8 cellular contexts compared by ENCODE assay signal in the genomic region with DNA sequence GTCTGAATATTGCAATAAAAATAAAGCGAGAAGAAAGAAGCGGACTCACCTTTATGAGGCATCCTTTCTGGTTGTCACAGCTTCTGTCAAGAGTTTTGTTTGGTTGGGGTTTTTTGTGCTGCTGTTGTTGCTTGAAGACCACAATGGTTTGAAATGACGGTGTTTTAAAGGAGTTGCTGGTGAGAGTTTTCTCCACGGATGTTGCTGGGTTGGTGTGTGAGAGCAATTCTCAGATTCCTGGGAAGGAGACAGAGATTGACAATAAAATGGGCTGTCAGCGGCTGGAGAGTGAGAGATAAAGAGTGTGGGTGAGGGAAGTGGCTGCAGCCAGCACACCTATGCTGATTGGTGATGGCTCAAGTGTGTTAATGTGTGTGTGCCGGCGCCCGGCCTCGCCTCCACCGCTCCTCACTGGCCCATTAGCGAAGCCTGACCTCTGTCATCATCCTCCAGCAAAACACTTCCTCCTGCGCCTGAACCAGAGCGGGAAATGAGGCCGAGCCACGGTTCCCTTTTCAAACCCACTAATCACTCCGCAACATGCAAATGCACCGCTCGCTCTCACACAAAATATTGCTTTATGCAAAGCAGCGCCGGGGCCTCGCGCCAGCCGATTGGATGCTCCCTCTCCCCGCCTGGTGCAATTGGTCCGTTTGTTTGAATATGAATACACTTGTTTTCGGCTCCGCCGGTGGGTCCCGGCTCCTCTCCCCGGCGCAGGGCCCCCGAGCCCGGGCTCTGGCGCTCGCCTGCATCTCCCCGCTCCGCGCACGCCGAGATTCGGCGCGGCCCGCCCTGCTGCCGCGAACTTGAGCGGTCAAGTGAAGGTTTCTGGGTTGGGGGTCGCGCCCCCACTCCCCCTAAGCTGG. TPM values are rescaled to one million over a fixed set of nuclear protein-coding genes. Genes with fewer than 3 reads are reported as not detected.
DNase-seq lines count a peak whose midpoint lies in the region; ATAC-seq and TF ChIP-seq lines count a peak whose summit lies in the region.

A gene (minus strand): TSS at position 544 of the 869 bp plus-strand sequence. CDS start 4,911 bp downstream, outside the sequence.

- H3K27me3 ChIP-seq in uterus: peaks cover 46 to 81% of the 10 kb centered on the region in 2 donors

- ATAC-seq in GM18858 (IDR thresholded peaks at IDR 0.05; ENCODE audit: unreplicated experiment): peak; percentile 67
- ATAC-seq in HG03060 (IDR thresholded peaks at IDR 0.05; ENCODE audit: low read depth, unreplicated experiment): peak; percentile 59
- ATAC-seq in activated CD8-positive, alpha-beta T cell treated with anti-CD3 and anti-CD28 coated beads, Interleukin-2, amount 10 ng/mL, durations not matched to agents 7 days and 5 days: peak; percentile 42

- no peaks in the 10 kb centered on the region for H3K9me3 ChIP-seq in uterus

- H3K27me3 Mint-ChIP-seq in activated CD8-positive, alpha-beta T cell treated with anti-CD3 and anti-CD28 coated beads, Interleukin-2, amount 10 ng/mL, durations not matched to agents 7 days and 5 days (ENCODE audit: low read depth): peaks cover 79% of the 10 kb centered on the region
- H3K27me3 Mint-ChIP-seq in nephron (ENCODE audit: low read depth): peaks cover 99% of the 10 kb centered on the region

- CTCF ChIA-PET in activated CD8-positive, alpha-beta T cell treated with anti-CD3 and anti-CD28 coated beads, Interleukin-2, amount 10 ng/mL, durations not matched to agents 7 days and 5 days (lab: Charles Lee): no interaction called here

- POLR2A ChIA-PET in activated CD8-positive, alpha-beta T cell treated with anti-CD3 and anti-CD28 coated beads, Interleukin-2, amount 10 ng/mL, durations not matched to agents 7 days and 5 days (lab: Charles Lee): no interaction called here

- no peak for TF ChIP-seq POLR2A in uterus (IDR thresholded peaks at IDR 0.05)

- peaks cover 5% of the 10 kb centered on the region for H3K36me3 Mint-ChIP-seq in activated CD8-positive, alpha-beta T cell treated with anti-CD3 and anti-CD28 coated beads, Interleukin-2, amount 10 ng/mL, durations not matched to agents 7 days and 5 days (ENCODE audit: low read depth)
- H3K36me3 Mint-ChIP-seq in nephron (ENCODE audit: low read depth): no peaks in the 10 kb centered on the region

- peak; percentile 85 for DNase-seq in Ammon's horn (ENCODE audit: low spot score)
- peak; percentile 100 for DNase-seq in NCI-H2171 (lab: John Stamatoyannopoulos, UW)
- peak; percentile 53 for DNase-seq in activated CD8-positive, alpha-beta T cell treated with anti-CD3 and anti-CD28 coated beads, Interleukin-2, amount 10 ng/mL, durations not matched to agents 7 days and 5 days
- DNase-seq in fibroblast of the aortic adventitia (ENCODE audit: low read depth): peak; percentile 45
- no peak for DNase-seq in uterus

- H3K9me3 Mint-ChIP-seq in activated CD8-positive, alpha-beta T cell treated with anti-CD3 and anti-CD28 coated beads, Interleukin-2, amount 10 ng/mL, durations not matched to agents 7 days and 5 days (ENCODE audit: insufficient read depth): no peaks in the 10 kb centered on the region
- H3K9me3 Mint-ChIP-seq in nephron: peaks cover 7% of the 10 kb centered on the region

- H3K27ac Mint-ChIP-seq in activated CD8-positive, alpha-beta T cell treated with anti-CD3 and anti-CD28 coated beads, Interleukin-2, amount 10 ng/mL, durations not matched to agents 7 days and 5 days: peak within 1 kb of the TSS; percentile 72
- H3K27ac Mint-ChIP-seq in nephron: no peak within 1 kb of the TSS

- H3K4me1 ChIP-seq in uterus: peaks cover 0 to 32% of the 10 kb centered on the region in 2 donors

- H3K36me3 ChIP-seq in uterus: no peaks in the 10 kb centered on the region

- H3K4me3 Mint-ChIP-seq in activated CD8-positive, alpha-beta T cell treated with anti-CD3 and anti-CD28 coated beads, Interleukin-2, amount 10 ng/mL, durations not matched to agents 7 days and 5 days: peak within 1 kb of the TSS; percentile 56
- peak within 1 kb of the TSS; percentile 73 to 78 (median 77) for H3K4me3 Mint-ChIP-seq in nephron

- TF ChIP-seq CTCF in fibroblast of the aortic adventitia (IDR thresholded peaks at IDR 0.05; ENCODE audit: insufficient read depth, low read length) (no peak), nephron (IDR thresholded peaks at IDR 0.05; ENCODE audit: unreplicated experiment in 3 of 3) (no peak), uterus (IDR thresholded peaks at IDR 0.05) (no peak)

- H3K4me3 ChIP-seq in fibroblast of the aortic adventitia (ENCODE audit: low read depth, low read length): peak within 1 kb of the TSS; percentile 58
- H3K4me3 ChIP-seq in uterus: peak within 1 kb of the TSS in 1 of 2 donors; percentile 38

- peaks cover 35% of the 10 kb centered on the region for H3K4me1 Mint-ChIP-seq in activated CD8-positive, alpha-beta T cell treated with anti-CD3 and anti-CD28 coated beads, Interleukin-2, amount 10 ng/mL, durations not matched to agents 7 days and 5 days (ENCODE audit: low read depth)
- peaks cover 47% of the 10 kb centered on the region for H3K4me1 Mint-ChIP-seq in nephron

- no peak within 1 kb of the TSS for H3K27ac ChIP-seq in uterus

- intact Hi-C loops in uterus (cut with DNase I; ENCODE audit: low total_unique reads): no loop called here

RNA-seq across cellular contexts. Expression of the gene that starts here (rescaled TPM):
- total RNA-seq in activated CD8-positive, alpha-beta T cell treated with anti-CD3 and anti-CD28 coated beads, Interleukin-2, amount 10 ng/mL, durations not matched to agents 7 days and 5 days: not detected
- total RNA-seq in fibroblast of the aortic adventitia (ENCODE audit: low replicate concordance) (0.63 TPM in 1 of 2 replicates, not detected in the other), uterus (under 1 TPM in 1 of 4 donors, not detected in 3; 0.62 TPM)

Comparison
In these comparisons a context has a peak if more than half of its experiments do, and no peak if none do; other contexts are left out.
1. Peak in DNase-seq and ATAC-seq in activated CD8-positive, alpha-beta T cell treated with anti-CD3 and anti-CD28 coated beads, Interleukin-2, amount 10 ng/mL, durations not matched to agents 7 days and 5 days; RNA of the gene not detected or under 1 TPM.
2. Peak in DNase-seq and H3K4me3 ChIP-seq in fibroblast of the aortic adventitia; RNA of the gene not detected or under 1 TPM.
3. DNase-seq: peak in Ammon's horn (single experiment) and NCI-H2171 (single experiment); none in uterus (0 of 2).
4. Peak in every context shown above with its lines, with median percentiles within 50 percentile points of each other: ATAC-seq.